In genomic region chr12:39612250-39612649, GRCh38 we compare ENCODE assay signal across 24 cellular contexts. TPM values are rescaled to one million over a fixed set of nuclear protein-coding genes. Genes with fewer than 3 reads are reported as not detected.
"Had no signal": no experiment of that assay in that cellular context is flagged by ENCODE, and none has a peak within 500 bp of the region (broad histone marks: within the 10 kb centered on the region; RNA-seq: fewer than 3 reads in every experiment).

No MANE protein-coding gene starts in this region.

- H3K9me3 ChIP-seq: heart right ventricle, neutrophil, psoas muscle, right lobe of liver, testis, tibial nerve, upper lobe of right lung, vagina had no signal

- H3K4me1 ChIP-seq: psoas muscle, right lobe of liver, testis, tibial nerve, upper lobe of right lung had no signal

- H3K36me3 ChIP-seq: heart right ventricle, neutrophil, right lobe of liver, tibial nerve, upper lobe of right lung, vagina had no signal

- H3K27ac ChIP-seq: dorsolateral prefrontal cortex, neutrophil, psoas muscle, right lobe of liver, testis, tibial nerve, upper lobe of right lung, vagina had no signal

- H3K4me3 ChIP-seq: dorsolateral prefrontal cortex, heart right ventricle, psoas muscle, right lobe of liver, testis, tibial nerve, upper lobe of right lung, vagina had no signal

- DNase-seq: dorsolateral prefrontal cortex; effector CD8-positive, alpha-beta T cell; heart right ventricle; hypothalamus; kidney glomerular epithelial cell; mammary epithelial cell; naive thymus-derived CD4-positive, alpha-beta T cell; psoas muscle; retina; right lobe of liver; stimulated activated CD4-positive, alpha-beta T cell treated with anti-CD3 and anti-CD28 coated beads, Interleukin-4, amount 100 ng/mL, for 1 hour; stimulated activated CD8-positive, alpha-beta memory T cell treated with anti-CD3 and anti-CD28 coated beads, Interleukin-4, amount 100 ng/mL, for 48 hours; testis; upper lobe of right lung had no signal

- ATAC-seq: esophagus mucosa; naive thymus-derived CD4-positive, alpha-beta T cell; psoas muscle; right lobe of liver; stimulated activated memory B cell treated with anti-CD40 and anti-IgM and Interleukin-4, amounts not matched to agents 10 μg/mL and 1 μg/mL and 100 μg/mL, for 72 hours; upper lobe of right lung had no signal

- FAIRE-seq: endometrium, frontal cortex, islet of Langerhans had no signal

- H3K36me3 Mint-ChIP-seq: stimulated activated memory B cell treated with anti-CD40 and anti-IgM and Interleukin-4, amounts not matched to agents 10 μg/mL and 1 μg/mL and 100 μg/mL, for 72 hours had no signal

- H3K27ac Mint-ChIP-seq: stimulated activated memory B cell treated with anti-CD40 and anti-IgM and Interleukin-4, amounts not matched to agents 10 μg/mL and 1 μg/mL and 100 μg/mL, for 72 hours had no signal

- H3K27me3 ChIP-seq: dorsolateral prefrontal cortex, heart right ventricle, neutrophil, right lobe of liver, testis, tibial nerve, upper lobe of right lung, vagina had no signal

- H3K4me3 Mint-ChIP-seq: stimulated activated memory B cell treated with anti-CD40 and anti-IgM and Interleukin-4, amounts not matched to agents 10 μg/mL and 1 μg/mL and 100 μg/mL, for 72 hours; stimulated activated naive CD8-positive, alpha-beta T cell treated with anti-CD3 and anti-CD28 coated beads, Interleukin-15, Interleukin-2, amounts not matched to agents 100 ng/mL and 50 ng/mL, for 24 hours had no signal

- H3K9me3 Mint-ChIP-seq: naive thymus-derived CD4-positive, alpha-beta T cell; stimulated activated memory B cell treated with anti-CD40 and anti-IgM and Interleukin-4, amounts not matched to agents 10 μg/mL and 1 μg/mL and 100 μg/mL, for 72 hours; stimulated activated naive CD8-positive, alpha-beta T cell treated with anti-CD3 and anti-CD28 coated beads, Interleukin-15, Interleukin-2, amounts not matched to agents 100 ng/mL and 50 ng/mL, for 24 hours had no signal

- H3K27me3 Mint-ChIP-seq: naive thymus-derived CD4-positive, alpha-beta T cell; stimulated activated memory B cell treated with anti-CD40 and anti-IgM and Interleukin-4, amounts not matched to agents 10 μg/mL and 1 μg/mL and 100 μg/mL, for 72 hours; stimulated activated naive CD8-positive, alpha-beta T cell treated with anti-CD3 and anti-CD28 coated beads, Interleukin-15, Interleukin-2, amounts not matched to agents 100 ng/mL and 50 ng/mL, for 24 hours had no signal

RNA-seq across cellular contexts. Expression of gene ABCD2, which starts 7.4 kb away (rescaled TPM):
- total RNA-seq: glomerular endothelial cell had no signal
